ENCODE assay signal across 8 cellular contexts in genomic region chr1:27601771-27602509, GRCh38. TPM values are rescaled to one million over a fixed set of nuclear protein-coding genes. Genes with fewer than 3 reads are reported as not detected.
A peak's percentile ranks its signal among the peaks of the same experiment; 100 is the strongest.
DNase-seq lines count a peak whose midpoint lies in the region; TF ChIP-seq lines count a peak whose summit lies in the region.

No MANE protein-coding gene starts in this region.

- H3K36me3 ChIP-seq in liver (ENCODE audit: control insufficient read depth in 4 of 4, insufficient read depth in 3 of 4, low read depth in 1 of 4, low read length in 3 of 4), result peaks cover 0 to 2% (median 0%) of the 10 kb centered on the region in 4 donors

- H3K27me3 ChIP-seq in liver (ENCODE audit: control insufficient read depth in 4 of 4, insufficient read depth in 4 of 4, low read length in 3 of 4), result no peaks in the 10 kb centered on the region

- no peak overlapping the region for H3K27ac Mint-ChIP-seq in Calu3 (ENCODE audit: unreplicated experiment)

- peaks cover 12 to 50% (median 22%) of the 10 kb centered on the region in 4 donors for H3K4me1 ChIP-seq in liver (ENCODE audit: control insufficient read depth in 4 of 4, insufficient read depth in 4 of 4, low read length in 3 of 4)

- H3K4me3 ChIP-seq in LNCaP clone FGC (ENCODE audit: low read depth, low read length) (peak overlapping the region; percentile 80), liver (ENCODE audit: low read depth in 1 of 3, low read length in 3 of 3) (peak overlapping the region; percentile 29 to 91 (median 58))

- no peaks in the 10 kb centered on the region for H3K27me3 Mint-ChIP-seq in Calu3 (ENCODE audit: unreplicated experiment)

- H3K36me3 Mint-ChIP-seq in Calu3 (ENCODE audit: insufficient read depth, unreplicated experiment), result peaks cover 31% of the 10 kb centered on the region

- no peaks in the 10 kb centered on the region for H3K9me3 Mint-ChIP-seq in Calu3 (ENCODE audit: low read depth, unreplicated experiment)

- 7% methylated on average over 23 of the region's 23 CpGs for WGBS in liver

- intact Hi-C loops in Calu3 (cut with micrococcal nuclease; ENCODE audit: unreplicated experiment), result no loop called here

- BruUV-seq in Calu3 (replicated peaks; lab: Mats Ljungman, UMichigan), result no TSS peak

- peak; percentile 47 to 66 for TF ChIP-seq RAD21 in liver (IDR thresholded peaks at IDR 0.05)

- H3K9ac ChIP-seq in liver (ENCODE audit: low read depth in 1 of 2, low read length in 2 of 2), result peak overlapping the region in 1 of 2 donors; percentile 16

- H3K9me3 ChIP-seq in liver (ENCODE audit: control insufficient read depth in 4 of 4, low read length in 3 of 4), result no peaks in the 10 kb centered on the region

- TF ChIP-seq CTCF in Calu3 (IDR thresholded peaks at IDR 0.05; ENCODE audit: unreplicated experiment) (no peak), LNCaP clone FGC (IDR thresholded peaks at IDR 0.05; ENCODE audit: control insufficient read depth, extremely low read depth, insufficient read depth) (no peak), liver (IDR thresholded peaks at IDR 0.05; ENCODE audit: low read depth, low read length, missing input control) (no peak)

- CTCF ChIA-PET in Calu3 (lab: Charles Lee), result interaction anchor here (0.7 to 3.5 kb wide), 6 partner anchors 27 to 185 kb away, joined by 3 to 29 read pairs (median 4); no protein-coding TSS in a partner anchor

- H3K4me3 Mint-ChIP-seq in Calu3 (ENCODE audit: low read depth, unreplicated experiment), result peak overlapping the region; percentile 78

- DNase-seq in Calu3, result peak; percentile 33
- no peak for DNase-seq in LNCaP clone FGC (ENCODE audit: low read depth)
- DNase-seq in NCI-H1436 (lab: John Stamatoyannopoulos, UW), result no peak
- DNase-seq in middle frontal gyrus (ENCODE audit: extremely low spot score, low spot score), result no peak
- no peak for DNase-seq in NCI-H748 treated with DMSO at 0.1 percent for 48 hours (lab: John Stamatoyannopoulos, UW)

- H3K27ac ChIP-seq in cingulate gyrus (ENCODE audit: low read depth, low read length) (peak overlapping the region; percentile 85), liver (ENCODE audit: low read depth in 1 of 2, low read length in 2 of 2) (peak overlapping the region; percentile 92 to 94), temporal lobe (ENCODE audit: low read depth, low read length) (peak overlapping the region; percentile 78)

- peaks cover 42% of the 10 kb centered on the region for H3K4me1 Mint-ChIP-seq in Calu3 (ENCODE audit: low read depth, unreplicated experiment)

TF ChIP-seq in liver, 16 proteins besides CTCF, POLR2A, EP300 and RAD21:
- TF ChIP-seq YY1 (IDR thresholded peaks at IDR 0.05) (peak; percentile 74), HNF4A (conservative IDR thresholded peaks at IDR 0.05) (peak; percentile 75 to 81), GABPA (IDR thresholded peaks at IDR 0.05 in 1 of 2, conservative IDR thresholded peaks at IDR 0.05 in 1 of 2) (peak in 1 of 2 donors; percentile 48), RXRA (IDR thresholded peaks at IDR 0.05) (peak; percentile 48 to 68), EGR1 (IDR thresholded peaks at IDR 0.05; ENCODE audit: low read depth in 2 of 2) (no peak), NR2F2 (IDR thresholded peaks at IDR 0.05) (no peak), FOXA2 (IDR thresholded peaks at IDR 0.05) (no peak), TAF1 (conservative IDR thresholded peaks at IDR 0.05) (no peak), HNF4G (IDR thresholded peaks at IDR 0.05) (no peak), ATF3 (IDR thresholded peaks at IDR 0.05) (no peak), FOXA1 (IDR thresholded peaks at IDR 0.05) (no peak), JUND (IDR thresholded peaks at IDR 0.05) (peak in 1 of 2 donors; percentile 25), MAX (IDR thresholded peaks at IDR 0.05) (no peak), SP1 (IDR thresholded peaks at IDR 0.05) (peak; percentile 42)
- TF ChIP-seq, protein P1, sequence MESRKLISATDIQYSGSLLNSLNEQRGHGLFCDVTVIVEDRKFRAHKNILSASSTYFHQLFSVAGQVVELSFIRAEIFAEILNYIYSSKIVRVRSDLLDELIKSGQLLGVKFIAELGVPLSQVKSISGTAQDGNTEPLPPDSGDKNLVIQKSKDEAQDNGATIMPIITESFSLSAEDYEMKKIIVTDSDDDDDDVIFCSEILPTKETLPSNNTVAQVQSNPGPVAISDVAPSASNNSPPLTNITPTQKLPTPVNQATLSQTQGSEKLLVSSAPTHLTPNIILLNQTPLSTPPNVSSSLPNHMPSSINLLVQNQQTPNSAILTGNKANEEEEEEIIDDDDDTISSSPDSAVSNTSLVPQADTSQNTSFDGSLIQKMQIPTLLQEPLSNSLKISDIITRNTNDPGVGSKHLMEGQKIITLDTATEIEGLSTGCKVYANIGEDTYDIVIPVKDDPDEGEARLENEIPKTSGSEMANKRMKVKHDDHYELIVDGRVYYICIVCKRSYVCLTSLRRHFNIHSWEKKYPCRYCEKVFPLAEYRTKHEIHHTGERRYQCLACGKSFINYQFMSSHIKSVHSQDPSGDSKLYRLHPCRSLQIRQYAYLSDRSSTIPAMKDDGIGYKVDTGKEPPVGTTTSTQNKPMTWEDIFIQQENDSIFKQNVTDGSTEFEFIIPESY (IDR thresholded peaks at IDR 0.05), result no peak
- TF ChIP-seq, protein P2, sequence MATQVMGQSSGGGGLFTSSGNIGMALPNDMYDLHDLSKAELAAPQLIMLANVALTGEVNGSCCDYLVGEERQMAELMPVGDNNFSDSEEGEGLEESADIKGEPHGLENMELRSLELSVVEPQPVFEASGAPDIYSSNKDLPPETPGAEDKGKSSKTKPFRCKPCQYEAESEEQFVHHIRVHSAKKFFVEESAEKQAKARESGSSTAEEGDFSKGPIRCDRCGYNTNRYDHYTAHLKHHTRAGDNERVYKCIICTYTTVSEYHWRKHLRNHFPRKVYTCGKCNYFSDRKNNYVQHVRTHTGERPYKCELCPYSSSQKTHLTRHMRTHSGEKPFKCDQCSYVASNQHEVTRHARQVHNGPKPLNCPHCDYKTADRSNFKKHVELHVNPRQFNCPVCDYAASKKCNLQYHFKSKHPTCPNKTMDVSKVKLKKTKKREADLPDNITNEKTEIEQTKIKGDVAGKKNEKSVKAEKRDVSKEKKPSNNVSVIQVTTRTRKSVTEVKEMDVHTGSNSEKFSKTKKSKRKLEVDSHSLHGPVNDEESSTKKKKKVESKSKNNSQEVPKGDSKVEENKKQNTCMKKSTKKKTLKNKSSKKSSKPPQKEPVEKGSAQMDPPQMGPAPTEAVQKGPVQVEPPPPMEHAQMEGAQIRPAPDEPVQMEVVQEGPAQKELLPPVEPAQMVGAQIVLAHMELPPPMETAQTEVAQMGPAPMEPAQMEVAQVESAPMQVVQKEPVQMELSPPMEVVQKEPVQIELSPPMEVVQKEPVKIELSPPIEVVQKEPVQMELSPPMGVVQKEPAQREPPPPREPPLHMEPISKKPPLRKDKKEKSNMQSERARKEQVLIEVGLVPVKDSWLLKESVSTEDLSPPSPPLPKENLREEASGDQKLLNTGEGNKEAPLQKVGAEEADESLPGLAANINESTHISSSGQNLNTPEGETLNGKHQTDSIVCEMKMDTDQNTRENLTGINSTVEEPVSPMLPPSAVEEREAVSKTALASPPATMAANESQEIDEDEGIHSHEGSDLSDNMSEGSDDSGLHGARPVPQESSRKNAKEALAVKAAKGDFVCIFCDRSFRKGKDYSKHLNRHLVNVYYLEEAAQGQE (IDR thresholded peaks at IDR 0.05), result peak; percentile 41

RNA-seq across cellular contexts. Expression of gene AHDC1, which starts 2.0 kb away (rescaled TPM):
- total RNA-seq in Calu3 (2022) (20.8 and 21.5 TPM in 2 replicates), liver (1 to 10 TPM; 4.7 to 6.3 TPM), temporal lobe (16.5 TPM)
- polyA plus RNA-seq in liver, result 1 to 10 TPM; 2.4 to 6.5 TPM

RNA-seq across cellular contexts. Expression of gene FGR, which starts 33.0 kb away (rescaled TPM):
- total RNA-seq in Calu3 (2022) (not detected in 2 replicates), liver (10 to 100 TPM in 1 of 2 donors, 1 to 10 TPM in 1; 7.8 to 20.2 TPM), temporal lobe (1.7 TPM)
- 1 to 10 TPM; 2.8 to 4.6 TPM for polyA plus RNA-seq in liver
